Comparison of ENCODE assay signal across 11 cellular contexts in the genomic region with DNA sequence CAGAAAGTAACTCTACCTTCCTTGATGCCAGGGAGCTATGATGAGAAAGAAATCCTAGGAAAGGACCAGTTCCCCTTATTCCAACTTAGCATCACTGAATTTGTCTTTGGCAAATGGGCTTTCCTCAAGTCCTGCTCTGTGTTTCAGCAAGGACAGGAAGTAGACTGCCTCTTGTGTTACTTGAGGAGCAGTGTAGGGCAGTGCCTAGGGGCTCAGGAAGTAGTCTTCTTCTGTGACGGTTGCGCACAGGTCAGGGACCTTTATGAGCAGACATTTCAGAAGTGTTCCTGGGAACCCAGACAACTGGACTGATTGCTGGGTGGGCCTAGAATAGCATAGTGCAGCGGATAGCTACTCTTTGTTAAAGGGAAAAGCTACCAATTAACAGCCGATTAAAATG. TPM values are rescaled to one million over a fixed set of nuclear protein-coding genes. Genes with fewer than 3 reads are reported as not detected.
A peak's percentile ranks its signal among the peaks of the same experiment; 100 is the strongest.
DNase-seq lines count a peak whose midpoint lies in the region; ATAC-seq, FAIRE-seq and TF ChIP-seq lines count a peak whose summit lies in the region.
"Had no signal": no experiment of that assay in that cellular context is flagged by ENCODE, and none has a peak within 500 bp of the region (broad histone marks: within the 10 kb centered on the region; RNA-seq: fewer than 3 reads in every experiment).

No MANE protein-coding gene starts in this region.

- H3K27ac ChIP-seq in GM12878 (ENCODE audit: control insufficient read depth, insufficient read depth): no peak overlapping the region
- H3K27ac ChIP-seq in urinary bladder (ENCODE audit: low read depth): peak overlapping the region; percentile 4
- H3K27ac ChIP-seq: adrenal gland had no signal

- WGBS in GM12878 (ENCODE audit: insufficient coverage, insufficient replicate concordance, low lambda C conversion rate, missing lambda C conversion rate): 94% methylated on average over 4 of the region's 4 CpGs
- WGBS in urinary bladder: 74% methylated on average over 4 of the region's 4 CpGs

- RAD21 ChIA-PET in GM12878 (lab: Charles Lee; ENCODE audit: unreplicated experiment): interaction anchor here (0.8 to 1.3 kb wide), 3 partner anchors 28 to 60 kb away, joined by 3 to 5 read pairs (median 5); no protein-coding TSS in a partner anchor

- H4K20me1 ChIP-seq in GM12878 (ENCODE audit: control insufficient read depth, insufficient read depth): peaks cover 3% of the 10 kb centered on the region; the same call in 1 of the 2 replicates

- CTCF ChIA-PET in GM12878 (lab: Yijun Ruan, JAX): interaction anchor here (0.5 to 2.3 kb wide), 8 partner anchors 25 to 80 kb away, joined by 3 to 12 read pairs (median 4); partner anchors contain the start of gene MAPK1IP1L

- TF ChIP-seq RAD21 in GM12878 (IDR thresholded peaks at IDR 0.05; ENCODE audit: insufficient read depth, low read depth, low read length): no peak

- intact Hi-C loops in GM12878 (cut with micrococcal nuclease; ENCODE audit: unreplicated experiment) (no loop called here), left colon (cut with DNase I, micrococcal nuclease) (no loop called here)

- H3K27me3 Mint-ChIP-seq in activated T-cell treated with anti-CD3 and anti-CD28 coated beads, Interleukin-2, amount 50 U/mL, for 4 hours (ENCODE audit: low read depth): peaks cover 10% of the 10 kb centered on the region
- H3K27me3 Mint-ChIP-seq in activated T-cell treated with anti-CD3 and anti-CD28 coated beads, Interleukin-2, amount 50 U/mL, for 24 hours: peaks cover 36% of the 10 kb centered on the region

- no peak for ATAC-seq in activated T-cell treated with anti-CD3 and anti-CD28 coated beads, Interleukin-2, amount 50 U/mL, for 4 hours
- peak; percentile 13 for ATAC-seq in GM12878
- peak; percentile 14 for ATAC-seq in left colon

- no peak overlapping the region; the same call in 1 of the 2 replicates for H2AFZ ChIP-seq in GM12878 (ENCODE audit: control insufficient read depth, low read depth, low read length)

- SMC1A ChIA-PET in GM12878 (lab: Charles Lee; ENCODE audit: uncharacterized antibody, unreplicated experiment): interaction anchor here (0.7 to 5.7 kb wide), 10 partner anchors 24 to 233 kb away, joined by 3 to 26 read pairs (median 4); partner anchors contain the start of gene MAPK1IP1L

- no peaks in the 10 kb centered on the region for H3K9me3 Mint-ChIP-seq in activated T-cell treated with anti-CD3 and anti-CD28 coated beads, Interleukin-2, amount 50 U/mL, for 4 hours
- H3K9me3 Mint-ChIP-seq in activated T-cell treated with anti-CD3 and anti-CD28 coated beads, Interleukin-2, amount 50 U/mL, for 24 hours: no peaks in the 10 kb centered on the region

- no peak overlapping the region for H3K27ac Mint-ChIP-seq in activated T-cell treated with anti-CD3 and anti-CD28 coated beads, Interleukin-2, amount 50 U/mL, for 24 hours

- POLR2A ChIA-PET in GM12878 (lab: Charles Lee): interaction anchor here (1.3 kb wide), 1 partner anchor 28 kb away, joined by 3 read pairs; no protein-coding TSS in a partner anchor

- H3K36me3 Mint-ChIP-seq in activated T-cell treated with anti-CD3 and anti-CD28 coated beads, Interleukin-2, amount 50 U/mL, for 4 hours (ENCODE audit: insufficient read depth): no peaks in the 10 kb centered on the region
- H3K36me3 Mint-ChIP-seq in activated T-cell treated with anti-CD3 and anti-CD28 coated beads, Interleukin-2, amount 50 U/mL, for 24 hours (ENCODE audit: low read depth): no peaks in the 10 kb centered on the region

- peak in 2 of 3 experiments; percentile 7 to 28; a peak in 1 of 6 replicates for TF ChIP-seq CTCF in GM12878 (IDR thresholded peaks at IDR 0.05 in 2 of 3, conservative IDR thresholded peaks at IDR 0.05 in 1 of 3; ENCODE audit: control insufficient read depth in 2 of 3, extremely low read depth in 1 of 3, insufficient read depth in 1 of 3, low read depth in 3 of 3, low read length in 3 of 3)
- no peak for TF ChIP-seq CTCF in GM20000 (IDR thresholded peaks at IDR 0.05; ENCODE audit: extremely low read depth, missing control alignments)

- peaks cover 12% of the 10 kb centered on the region for H3K4me1 Mint-ChIP-seq in activated T-cell treated with anti-CD3 and anti-CD28 coated beads, Interleukin-2, amount 50 U/mL, for 4 hours (ENCODE audit: low read depth)
- H3K4me1 Mint-ChIP-seq in activated T-cell treated with anti-CD3 and anti-CD28 coated beads, Interleukin-2, amount 50 U/mL, for 24 hours (ENCODE audit: low read depth): peaks cover 14% of the 10 kb centered on the region

- peaks cover 4% of the 10 kb centered on the region for H3K79me2 ChIP-seq in GM12878 (ENCODE audit: control insufficient read depth, insufficient read depth, low read length)

- DNase-seq in activated T-cell treated with anti-CD3 and anti-CD28 coated beads, Interleukin-2, amount 50 U/mL, for 4 hours: no peak
- no peak for DNase-seq in activated T-cell treated with anti-CD3 and anti-CD28 coated beads, Interleukin-2, amount 50 U/mL, for 24 hours
- DNase-seq in GM12878 (ENCODE audit: low read depth, low spot score) (no peak), left colon (peak in 1 of 2 donors; percentile 53), DMS153 treated with DMSO at 0.1 percent for 48 hours (lab: John Stamatoyannopoulos, UW; ENCODE audit: unreplicated experiment) (no peak), GM20000 (ENCODE audit: low spot score) (no peak), SHP77 (lab: John Stamatoyannopoulos, UW) (no peak)
- DNase-seq: adrenal gland, C1 segment of cervical spinal cord had no signal

- no peak for TF ChIP-seq EP300 in GM12878 (IDR thresholded peaks at IDR 0.05; ENCODE audit: borderline replicate concordance in 1 of 2, control insufficient read depth in 1 of 2, low read depth in 2 of 2, low read length in 2 of 2)

- H3K27me3 ChIP-seq in GM12878 (replicated peaks in 1 of 2; ENCODE audit: control insufficient read depth in 2 of 2, insufficient read depth in 2 of 2, low read length in 1 of 2): no peaks in the 10 kb centered on the region
- H3K27me3 ChIP-seq: adrenal gland had no signal

- H3K4me1 ChIP-seq in GM12878 (ENCODE audit: control insufficient read depth, insufficient read depth, low read length) (no peaks in the 10 kb centered on the region; the same call in 1 of the 2 replicates), urinary bladder (ENCODE audit: insufficient read depth) (peaks cover 4% of the 10 kb centered on the region)

- FAIRE-seq in GM12878 (lab: Jason Lieb, UNC): no peak
- FAIRE-seq: islet of Langerhans had no signal

- no peak overlapping the region for H3K9ac ChIP-seq in GM12878 (ENCODE audit: control insufficient read depth, insufficient read depth, low read length)

- no peaks in the 10 kb centered on the region; a peak in 1 of 4 replicates for H3K36me3 ChIP-seq in GM12878 (ENCODE audit: control insufficient read depth in 2 of 2, insufficient read depth in 2 of 2, low read length in 1 of 2)
- H3K36me3 ChIP-seq in urinary bladder (ENCODE audit: insufficient read depth): no peaks in the 10 kb centered on the region

- no TSS peak for BruUV-seq in GM12878 (replicated peaks; lab: Mats Ljungman, UMichigan)

- in situ Hi-C loops in GM12878 (cut with MboI): no loop called here

- H3K4me3 ChIP-seq in GM12878 (no peak overlapping the region), urinary bladder (ENCODE audit: low read depth, low read length) (no peak overlapping the region)
- H3K4me3 ChIP-seq: adrenal gland had no signal

- TF ChIP-seq POLR2A in GM12878 (IDR thresholded peaks at IDR 0.05; ENCODE audit: low read depth, low read length): no peak

- peak overlapping the region; percentile 23 for H3K4me3 Mint-ChIP-seq in activated T-cell treated with anti-CD3 and anti-CD28 coated beads, Interleukin-2, amount 50 U/mL, for 4 hours
- H3K4me3 Mint-ChIP-seq in activated T-cell treated with anti-CD3 and anti-CD28 coated beads, Interleukin-2, amount 50 U/mL, for 24 hours: no peak overlapping the region

- no peaks in the 10 kb centered on the region for H3K9me3 ChIP-seq in GM12878 (replicated peaks; ENCODE audit: control insufficient read depth, insufficient read depth, low read length)
- H3K9me3 ChIP-seq: adrenal gland had no signal

- H3K4me2 ChIP-seq in GM12878 (ENCODE audit: control insufficient read depth, insufficient read depth): no peak overlapping the region

RNA-seq across cellular contexts. Expression of gene LGALS3, which starts 2.7 kb away (rescaled TPM):
- 10 to 100 TPM in 2 of 3 donors, 1 to 10 TPM in 1; 7.3 to 18.9 (median 12.2) TPM for total RNA-seq in activated T-cell treated with anti-CD3 and anti-CD28 coated beads, Interleukin-2, amount 50 U/mL, for 4 hours
- 17.5 and 21.3 TPM in 2 replicates for total RNA-seq in GM12878 (2013; cell fraction: nucleolus; rRNA removed)
- total RNA-seq in GM12878 (2014; rRNA removed) (23.1 and 25.6 TPM in 2 replicates), GM12878 (2014; rRNA removed; fragmentation: Illumina TruSeq; extraction: Trizol) (12.0 and 12.3 TPM in 2 replicates), GM12878 (2021) (13.6 and 16.1 TPM in 2 replicates), left colon (1,000 to 10,000 TPM; 1,592 to 1,809 TPM), urinary bladder (81.3 TPM)
- 15.6 TPM for polyA plus RNA-seq in GM12878 (2011; ENCODE audit: low read depth)
- polyA plus RNA-seq in GM12878 (2011; rRNA removed) (34.2 and 45.4 TPM in 2 replicates), GM12878 (2014; fragmentation: Illumina TruSeq; extraction: Trizol) (7.7 and 8.6 TPM in 2 replicates), GM12878 (2014; fragmentation: Nextera tagmentation; extraction: Ambion mirVana) (1 to 10 TPM; 1.5 to 6.4 TPM), GM12878 (2014; rRNA removed) (21.3 and 28.6 TPM in 2 replicates), GM12878 (2016; fragmentation: Nextera tagmentation; extraction: Ambion mirVana) (10 to 100 TPM; 28.2 to 30.6 TPM), urinary bladder (427 TPM)
- 24.5 and 31.9 TPM in 2 replicates for polyA plus RNA-seq in GM12878 (2011; cell fraction: cytosol; rRNA removed)
- polyA plus RNA-seq in GM12878 (2011; cell fraction: nucleus; rRNA removed): 20.1 and 27.1 TPM in 2 replicates
- 19.7 and 39.6 TPM in 2 replicates for polyA plus RNA-seq in GM12878 (2012)
- polyA minus RNA-seq in GM12878 (2011; rRNA and poly(A)+ RNA removed): 9.8 and 14.3 TPM in 2 replicates
- polyA minus RNA-seq in GM12878 (2011; cell fraction: cytosol; rRNA and poly(A)+ RNA removed): 4.4 and 8.1 TPM in 2 replicates
- polyA minus RNA-seq in GM12878 (2011; cell fraction: nucleus; rRNA and poly(A)+ RNA removed): 5.0 and 5.9 TPM in 2 replicates

RNA-seq across cellular contexts. Expression of gene DLGAP5, which starts 59.6 kb away (rescaled TPM):
- total RNA-seq in activated T-cell treated with anti-CD3 and anti-CD28 coated beads, Interleukin-2, amount 50 U/mL, for 4 hours: 1 to 10 TPM; 2.4 to 3.8 (median 2.6) TPM
- total RNA-seq in GM12878 (2013; cell fraction: nucleolus; rRNA removed): 55.7 and 56.0 TPM in 2 replicates
- 50.3 and 66.0 TPM in 2 replicates for total RNA-seq in GM12878 (2014; rRNA removed)
- 106 TPM in 2 replicates for total RNA-seq in GM12878 (2014; rRNA removed; fragmentation: Illumina TruSeq; extraction: Trizol)
- 66.8 and 72.0 TPM in 2 replicates for total RNA-seq in GM12878 (2021)
- 12.8 TPM for polyA plus RNA-seq in GM12878 (2011; ENCODE audit: low read depth)
- 63.8 and 118 TPM in 2 replicates for polyA plus RNA-seq in GM12878 (2011; rRNA removed)
- 7.5 and 7.8 TPM in 2 replicates for polyA plus RNA-seq in GM12878 (2011; cell fraction: cytosol; rRNA removed)
- polyA plus RNA-seq in GM12878 (2011; cell fraction: nucleus; rRNA removed): 269 and 295 TPM in 2 replicates
- polyA plus RNA-seq in GM12878 (2012): 20.8 and 31.4 TPM in 2 replicates
- polyA plus RNA-seq in GM12878 (2014; fragmentation: Illumina TruSeq; extraction: Trizol): 94.4 and 112 TPM in 2 replicates
- polyA plus RNA-seq in GM12878 (2014; fragmentation: Nextera tagmentation; extraction: Ambion mirVana): 10 to 100 TPM; 57.9 to 68.4 TPM
- polyA plus RNA-seq in GM12878 (2014; rRNA removed): 34.1 and 40.9 TPM in 2 replicates
- 100 to 1,000 TPM in 1 of 2 experiments, 10 to 100 TPM in 1; 94.7 to 106 TPM for polyA plus RNA-seq in GM12878 (2016; fragmentation: Nextera tagmentation; extraction: Ambion mirVana)
- 19.4 and 26.5 TPM in 2 replicates for polyA minus RNA-seq in GM12878 (2011; rRNA and poly(A)+ RNA removed)
- 14.0 TPM in 2 replicates for polyA minus RNA-seq in GM12878 (2011; cell fraction: cytosol; rRNA and poly(A)+ RNA removed)
- polyA minus RNA-seq in GM12878 (2011; cell fraction: nucleus; rRNA and poly(A)+ RNA removed): 75.4 and 98.7 TPM in 2 replicates
- 1 to 10 TPM; 4.0 to 8.1 TPM for total RNA-seq in left colon
- total RNA-seq in urinary bladder: 23.4 TPM
- 0.19 TPM for polyA plus RNA-seq in urinary bladder

Comparison
In these comparisons a context has a peak if more than half of its experiments do, and no peak if none do; other contexts are left out.
1. ATAC-seq: peak in GM12878 (single experiment) and left colon (single experiment); none in activated T-cell treated with anti-CD3 and anti-CD28 coated beads, Interleukin-2, amount 50 U/mL, for 4 hours (0 of 2).
2. RNA of gene LGALS3, which starts 2.7 kb away (total RNA-seq): 1,592 to 1,809 TPM in left colon; 81.3 TPM in urinary bladder (single experiment), 12.0 to 25.6 TPM in GM12878 and 7.3 to 18.9 TPM in activated T-cell treated with anti-CD3 and anti-CD28 coated beads, Interleukin-2, amount 50 U/mL, for 4 hours; every median in the first group is over 10 times any median in the second.